ENCODE assay signal across 1 cellular context in the genomic region with DNA sequence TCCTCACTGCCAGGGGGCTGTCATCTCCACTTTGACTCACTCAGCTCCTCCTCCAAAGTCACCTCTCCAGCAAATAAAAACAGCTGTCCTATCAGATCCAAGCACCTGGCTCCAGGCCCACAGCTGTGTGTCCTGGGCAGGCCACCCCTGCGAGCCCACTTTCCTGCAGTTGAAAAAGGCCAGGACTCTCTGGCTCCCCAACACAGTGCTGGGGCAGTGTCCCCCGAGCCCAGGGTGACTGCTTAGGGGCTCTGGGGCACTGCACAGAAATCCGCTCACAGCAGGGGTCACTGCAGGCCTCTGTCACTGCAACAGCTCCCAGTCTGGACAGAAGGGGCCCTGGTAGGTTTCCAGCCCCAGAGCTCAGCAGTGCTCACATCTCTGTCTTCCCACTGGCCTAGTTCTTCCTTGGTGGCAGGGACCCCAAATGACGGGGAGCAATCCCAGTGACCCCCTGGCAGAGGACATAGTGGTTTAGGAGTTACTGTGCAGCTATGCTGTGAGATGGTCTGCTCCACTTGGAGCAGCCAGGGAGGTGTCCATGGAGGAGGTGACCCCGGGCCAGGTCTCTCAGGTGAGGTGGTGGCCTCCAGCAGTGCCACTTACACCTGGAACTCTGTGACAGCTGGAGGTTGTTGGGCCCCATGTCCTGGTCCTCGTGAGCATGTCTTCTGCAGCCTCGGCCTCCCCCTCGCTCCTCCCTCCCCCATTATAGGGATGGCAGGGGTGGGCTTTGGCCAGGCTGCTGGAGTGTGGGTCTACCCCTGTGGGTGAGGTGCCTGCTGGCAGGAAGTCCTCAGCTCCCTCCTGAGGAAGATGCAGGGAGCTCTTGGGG.
TF ChIP-seq lines count a peak whose summit lies in the region.

No MANE protein-coding gene starts in this region.

TF ChIP-seq in SK-N-SH, 30 proteins besides CTCF, POLR2A, EP300 and RAD21:
- TF ChIP-seq MXI1 (IDR thresholded peaks at IDR 0.05; ENCODE audit: low read depth, low read length) (0 out of 2 replicates have a peak, but pooled peaks have one; percentile 2), GATA2 (CRISPR knock-in tag; IDR thresholded peaks at IDR 0.05) (peak; percentile 48; the same call in 1 of the 2 replicates), CHD2 (IDR thresholded peaks at IDR 0.05; ENCODE audit: low read length, partially characterized antibody) (no peak), SMC3 (IDR thresholded peaks at IDR 0.05; ENCODE audit: low read depth, low read length) (peak; percentile 40; the same call in 1 of the 2 replicates)
